Comparison of ENCODE assay signal across 1 cellular context in genomic region chr12:31872831-31873604, GRCh38.
TF ChIP-seq lines count a peak whose summit lies in the region.

No MANE protein-coding gene starts in this region.

TF ChIP-seq in HepG2, 621 proteins besides CTCF, POLR2A, EP300 and RAD21 (continued from another document):
- no peak for TF ChIP-seq ZNF639 (CRISPR knock-in tag; conservative IDR thresholded peaks at IDR 0.05)
- TF ChIP-seq ZNF660 (CRISPR knock-in tag; IDR thresholded peaks at IDR 0.05; ENCODE audit: borderline replicate concordance, low read depth) = no peak
- TF ChIP-seq ZNF563 (CRISPR knock-in tag; IDR thresholded peaks at IDR 0.05) = no peak
- no peak for TF ChIP-seq SRY (CRISPR knock-in tag; IDR thresholded peaks at IDR 0.05)
- TF ChIP-seq ARID2 (CRISPR knock-in tag; IDR thresholded peaks at IDR 0.05; ENCODE audit: borderline replicate concordance) = no peak
- no peak for TF ChIP-seq ZFP36L2 (CRISPR knock-in tag; IDR thresholded peaks at IDR 0.05)
- TF ChIP-seq, protein P1, sequence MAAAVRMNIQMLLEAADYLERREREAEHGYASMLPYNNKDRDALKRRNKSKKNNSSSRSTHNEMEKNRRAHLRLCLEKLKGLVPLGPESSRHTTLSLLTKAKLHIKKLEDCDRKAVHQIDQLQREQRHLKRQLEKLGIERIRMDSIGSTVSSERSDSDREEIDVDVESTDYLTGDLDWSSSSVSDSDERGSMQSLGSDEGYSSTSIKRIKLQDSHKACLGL (CRISPR knock-in tag; IDR thresholded peaks at IDR 0.05) = no peak
- TF ChIP-seq, protein P2, sequence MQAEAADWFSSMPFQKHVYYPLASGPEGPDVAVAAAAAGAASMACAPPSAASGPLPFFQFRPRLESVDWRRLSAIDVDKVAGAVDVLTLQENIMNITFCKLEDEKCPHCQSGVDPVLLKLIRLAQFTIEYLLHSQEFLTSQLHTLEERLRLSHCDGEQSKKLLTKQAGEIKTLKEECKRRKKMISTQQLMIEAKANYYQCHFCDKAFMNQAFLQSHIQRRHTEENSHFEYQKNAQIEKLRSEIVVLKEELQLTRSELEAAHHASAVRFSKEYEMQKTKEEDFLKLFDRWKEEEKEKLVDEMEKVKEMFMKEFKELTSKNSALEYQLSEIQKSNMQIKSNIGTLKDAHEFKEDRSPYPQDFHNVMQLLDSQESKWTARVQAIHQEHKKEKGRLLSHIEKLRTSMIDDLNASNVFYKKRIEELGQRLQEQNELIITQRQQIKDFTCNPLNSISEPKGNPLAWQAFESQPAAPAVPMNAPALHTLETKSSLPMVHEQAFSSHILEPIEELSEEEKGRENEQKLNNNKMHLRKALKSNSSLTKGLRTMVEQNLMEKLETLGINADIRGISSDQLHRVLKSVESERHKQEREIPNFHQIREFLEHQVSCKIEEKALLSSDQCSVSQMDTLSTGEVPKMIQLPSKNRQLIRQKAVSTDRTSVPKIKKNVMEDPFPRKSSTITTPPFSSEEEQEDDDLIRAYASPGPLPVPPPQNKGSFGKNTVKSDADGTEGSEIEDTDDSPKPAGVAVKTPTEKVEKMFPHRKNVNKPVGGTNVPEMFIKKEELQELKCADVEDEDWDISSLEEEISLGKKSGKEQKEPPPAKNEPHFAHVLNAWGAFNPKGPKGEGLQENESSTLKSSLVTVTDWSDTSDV (CRISPR knock-in tag; IDR thresholded peaks at IDR 0.05) = no peak
